17 cellular contexts compared by ENCODE assay signal in the genomic region with DNA sequence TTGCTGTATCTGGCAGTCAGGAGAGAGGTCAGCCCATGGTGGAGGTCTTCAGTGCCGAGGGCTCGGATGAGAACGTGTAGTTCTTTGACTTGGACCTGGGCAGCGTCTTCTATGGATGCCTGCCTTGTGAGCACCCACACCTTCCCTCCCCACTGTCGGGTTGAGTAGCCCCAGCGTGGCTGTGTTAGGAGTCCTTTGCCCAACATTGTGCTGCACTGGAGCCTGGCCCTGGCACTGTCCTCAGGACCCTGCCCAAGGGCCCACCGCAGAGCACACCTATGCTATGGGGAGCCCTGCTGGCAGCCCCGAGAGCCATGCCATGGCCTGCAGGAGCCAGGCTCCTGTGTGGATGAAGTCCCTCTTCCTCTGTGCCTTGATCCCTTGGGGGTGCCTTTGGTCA. TPM values are rescaled to one million over a fixed set of nuclear protein-coding genes. Genes with fewer than 3 reads are reported as not detected.
DNase-seq lines count a peak whose midpoint lies in the region; ATAC-seq and TF ChIP-seq lines count a peak whose summit lies in the region.
"Had no signal": no experiment of that assay in that cellular context is flagged by ENCODE, and none has a peak within 500 bp of the region (broad histone marks: within the 10 kb centered on the region; RNA-seq: fewer than 3 reads in every experiment).

No MANE protein-coding gene starts in this region.

- ATAC-seq in WTC11: no peak
- no peak for ATAC-seq in stimulated activated effector memory CD8-positive, alpha-beta T cell treated with anti-CD3 and anti-CD28 coated beads, Interleukin-12 subunit alpha, Interleukin-12 subunit beta, amount 100 ng/mL, for 72 hours
- ATAC-seq in HG02759 (IDR thresholded peaks at IDR 0.05; ENCODE audit: unreplicated experiment): no peak
- no peak for ATAC-seq in HG02870 (IDR thresholded peaks at IDR 0.05; ENCODE audit: unreplicated experiment)

- CTCF ChIA-PET in WTC11 (lab: Charles Lee): no interaction called here

- H3K27ac Mint-ChIP-seq in WTC11 (peak overlapping the region; percentile 88), endodermal cell (no peak overlapping the region)
- peak overlapping the region; percentile 6 for H3K27ac Mint-ChIP-seq in stimulated activated effector memory CD8-positive, alpha-beta T cell treated with anti-CD3 and anti-CD28 coated beads, Interleukin-12 subunit alpha, Interleukin-12 subunit beta, amount 100 ng/mL, for 72 hours

- H3K36me3 Mint-ChIP-seq in WTC11 (peaks cover 11% of the 10 kb centered on the region), endodermal cell (ENCODE audit: low read depth) (peaks cover 46% of the 10 kb centered on the region)
- H3K36me3 Mint-ChIP-seq in stimulated activated effector memory CD8-positive, alpha-beta T cell treated with anti-CD3 and anti-CD28 coated beads, Interleukin-12 subunit alpha, Interleukin-12 subunit beta, amount 100 ng/mL, for 72 hours: peaks cover 87% of the 10 kb centered on the region
- H3K36me3 Mint-ChIP-seq: activated naive CD4-positive, alpha-beta T cell treated with anti-CD3 and anti-CD28 coated beads, Interleukin-2, amount 50 U/mL, for 24 hours had no signal

- H3K27ac ChIP-seq in endodermal cell (ENCODE audit: low read depth, low read length): no peak overlapping the region
- H3K27ac ChIP-seq: esophagus squamous epithelium had no signal

- no peaks in the 10 kb centered on the region for H3K27me3 Mint-ChIP-seq in WTC11 (ENCODE audit: low read depth)
- H3K27me3 Mint-ChIP-seq in endodermal cell (ENCODE audit: insufficient read depth): peaks cover 1% of the 10 kb centered on the region
- H3K27me3 Mint-ChIP-seq: activated naive CD4-positive, alpha-beta T cell treated with anti-CD3 and anti-CD28 coated beads, Interleukin-2, amount 50 U/mL, for 24 hours had no signal

- H3K27me3 ChIP-seq in endodermal cell (ENCODE audit: control insufficient read depth, insufficient read depth, low read length, poor library complexity, severe bottlenecking): no peaks in the 10 kb centered on the region
- H3K27me3 ChIP-seq: esophagus squamous epithelium had no signal

- peaks cover 71% of the 10 kb centered on the region for H3K36me3 ChIP-seq in endodermal cell (ENCODE audit: control insufficient read depth, insufficient read depth, low read length)

- WGBS in endodermal cell (ENCODE audit: insufficient coverage in 1 of 2, insufficient read length in 1 of 2), 2 experiments: 92 to 94% methylated on average over 3 to 8 of the region's 8 CpGs

- POLR2A ChIA-PET in WTC11 (lab: Charles Lee): no interaction called here

- no peaks in the 10 kb centered on the region for H3K9me3 Mint-ChIP-seq in WTC11
- H3K9me3 Mint-ChIP-seq in endodermal cell: no peaks in the 10 kb centered on the region
- H3K9me3 Mint-ChIP-seq in stimulated activated effector memory CD8-positive, alpha-beta T cell treated with anti-CD3 and anti-CD28 coated beads, Interleukin-12 subunit alpha, Interleukin-12 subunit beta, amount 100 ng/mL, for 72 hours: no peaks in the 10 kb centered on the region
- H3K9me3 Mint-ChIP-seq: activated naive CD4-positive, alpha-beta T cell treated with anti-CD3 and anti-CD28 coated beads, Interleukin-2, amount 50 U/mL, for 24 hours had no signal

- no peaks in the 10 kb centered on the region for H3K9me3 ChIP-seq in endodermal cell (ENCODE audit: control insufficient read depth, low read length)
- H3K9me3 ChIP-seq: esophagus squamous epithelium had no signal

- H3K4me3 Mint-ChIP-seq in WTC11: no peak overlapping the region
- no peak overlapping the region for H3K4me3 Mint-ChIP-seq in endodermal cell
- H3K4me3 Mint-ChIP-seq in stimulated activated effector memory CD8-positive, alpha-beta T cell treated with anti-CD3 and anti-CD28 coated beads, Interleukin-12 subunit alpha, Interleukin-12 subunit beta, amount 100 ng/mL, for 72 hours: no peak overlapping the region
- H3K4me3 Mint-ChIP-seq: activated naive CD4-positive, alpha-beta T cell treated with anti-CD3 and anti-CD28 coated beads, Interleukin-2, amount 50 U/mL, for 24 hours had no signal

- DNase-seq in activated effector memory CD4-positive, alpha-beta T cell treated with anti-CD3 and anti-CD28 coated beads, Interleukin-2, amount 50 U/mL, for 16 hours: peak; percentile 57
- DNase-seq in activated effector memory CD4-positive, alpha-beta T cell treated with Interleukin-2 at 50 U/mL for 16 hours: no peak
- DNase-seq in WTC11 (ENCODE audit: low spot score) (no peak), endodermal cell (peak; percentile 32), GDM1 (lab: John Stamatoyannopoulos, UW) (no peak)
- no peak for DNase-seq in stimulated activated effector memory CD8-positive, alpha-beta T cell treated with anti-CD3 and anti-CD28 coated beads, Interleukin-12 subunit alpha, Interleukin-12 subunit beta, amount 100 ng/mL, for 72 hours (ENCODE audit: low spot score in 2 of 2)
- DNase-seq: esophagus squamous epithelium; NCI-H345; NK-92 treated with Interleukin-12 subunit alpha and Interleukin-12 subunit beta, amount 100 ng/mL, for 24 hours; stimulated activated CD4-positive, alpha-beta T cell treated with anti-CD3 and anti-CD28 coated beads, Interleukin-15, amount 100 ng/mL, for 24 hours; stimulated activated naive CD4-positive, alpha-beta T cell treated with Interleukin-2 at 50 U/mL for 16 hours had no signal

- H3K4me1 Mint-ChIP-seq in WTC11: peaks cover 73% of the 10 kb centered on the region
- H3K4me1 Mint-ChIP-seq in endodermal cell: peaks cover 29% of the 10 kb centered on the region
- peaks cover 32% of the 10 kb centered on the region for H3K4me1 Mint-ChIP-seq in stimulated activated effector memory CD8-positive, alpha-beta T cell treated with anti-CD3 and anti-CD28 coated beads, Interleukin-12 subunit alpha, Interleukin-12 subunit beta, amount 100 ng/mL, for 72 hours

- no peak for TF ChIP-seq CTCF in WTC11 (IDR thresholded peaks at IDR 0.05)
- no peak for TF ChIP-seq CTCF in endodermal cell (conservative IDR thresholded peaks at IDR 0.05)

- H3K4me1 ChIP-seq in endodermal cell (ENCODE audit: control insufficient read depth, insufficient read depth, low read length): no peaks in the 10 kb centered on the region

- no peak overlapping the region for H3K4me3 ChIP-seq in endodermal cell (ENCODE audit: low read length)
- H3K4me3 ChIP-seq: esophagus squamous epithelium had no signal

- no peak overlapping the region for H3K9ac ChIP-seq in endodermal cell (ENCODE audit: extremely low read depth, low read length, poor library complexity, severe bottlenecking)

TF ChIP-seq in WTC11, 78 proteins besides CTCF, POLR2A, EP300 and RAD21 (continues in another document):
- TF ChIP-seq ZNF317 (CRISPR knock-in tag; IDR thresholded peaks at IDR 0.05; ENCODE audit: borderline replicate concordance, low read depth): no peak
- no peak for TF ChIP-seq NFATC4 (CRISPR knock-in tag; IDR thresholded peaks at IDR 0.05)
- TF ChIP-seq ELF4 (CRISPR knock-in tag; IDR thresholded peaks at IDR 0.05; ENCODE audit: low read depth): no peak
- TF ChIP-seq, protein P1, sequence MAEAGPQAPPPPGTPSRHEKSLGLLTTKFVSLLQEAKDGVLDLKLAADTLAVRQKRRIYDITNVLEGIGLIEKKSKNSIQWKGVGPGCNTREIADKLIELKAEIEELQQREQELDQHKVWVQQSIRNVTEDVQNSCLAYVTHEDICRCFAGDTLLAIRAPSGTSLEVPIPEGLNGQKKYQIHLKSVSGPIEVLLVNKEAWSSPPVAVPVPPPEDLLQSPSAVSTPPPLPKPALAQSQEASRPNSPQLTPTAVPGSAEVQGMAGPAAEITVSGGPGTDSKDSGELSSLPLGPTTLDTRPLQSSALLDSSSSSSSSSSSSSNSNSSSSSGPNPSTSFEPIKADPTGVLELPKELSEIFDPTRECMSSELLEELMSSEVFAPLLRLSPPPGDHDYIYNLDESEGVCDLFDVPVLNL (CRISPR knock-in tag; IDR thresholded peaks at IDR 0.05; ENCODE audit: borderline replicate concordance, low read depth): no peak
- no peak for TF ChIP-seq OVOL2 (CRISPR knock-in tag; IDR thresholded peaks at IDR 0.05; ENCODE audit: borderline replicate concordance)
- no peak for TF ChIP-seq ZNF232 (CRISPR knock-in tag; IDR thresholded peaks at IDR 0.05)
- TF ChIP-seq TEAD1 (CRISPR knock-in tag; IDR thresholded peaks at IDR 0.05): no peak
- TF ChIP-seq, protein P2, sequence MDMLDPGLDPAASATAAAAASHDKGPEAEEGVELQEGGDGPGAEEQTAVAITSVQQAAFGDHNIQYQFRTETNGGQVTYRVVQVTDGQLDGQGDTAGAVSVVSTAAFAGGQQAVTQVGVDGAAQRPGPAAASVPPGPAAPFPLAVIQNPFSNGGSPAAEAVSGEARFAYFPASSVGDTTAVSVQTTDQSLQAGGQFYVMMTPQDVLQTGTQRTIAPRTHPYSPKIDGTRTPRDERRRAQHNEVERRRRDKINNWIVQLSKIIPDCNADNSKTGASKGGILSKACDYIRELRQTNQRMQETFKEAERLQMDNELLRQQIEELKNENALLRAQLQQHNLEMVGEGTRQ (CRISPR knock-in tag; IDR thresholded peaks at IDR 0.05): no peak
- no peak for TF ChIP-seq MXD4 (CRISPR knock-in tag; IDR thresholded peaks at IDR 0.05; ENCODE audit: borderline replicate concordance)
- TF ChIP-seq, protein P3, sequence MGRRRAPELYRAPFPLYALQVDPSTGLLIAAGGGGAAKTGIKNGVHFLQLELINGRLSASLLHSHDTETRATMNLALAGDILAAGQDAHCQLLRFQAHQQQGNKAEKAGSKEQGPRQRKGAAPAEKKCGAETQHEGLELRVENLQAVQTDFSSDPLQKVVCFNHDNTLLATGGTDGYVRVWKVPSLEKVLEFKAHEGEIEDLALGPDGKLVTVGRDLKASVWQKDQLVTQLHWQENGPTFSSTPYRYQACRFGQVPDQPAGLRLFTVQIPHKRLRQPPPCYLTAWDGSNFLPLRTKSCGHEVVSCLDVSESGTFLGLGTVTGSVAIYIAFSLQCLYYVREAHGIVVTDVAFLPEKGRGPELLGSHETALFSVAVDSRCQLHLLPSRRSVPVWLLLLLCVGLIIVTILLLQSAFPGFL (CRISPR knock-in tag; IDR thresholded peaks at IDR 0.05; ENCODE audit: borderline replicate concordance): no peak
- no peak for TF ChIP-seq NR3C1 (CRISPR knock-in tag; conservative IDR thresholded peaks at IDR 0.05; ENCODE audit: low read depth)
- TF ChIP-seq ETV6 (CRISPR knock-in tag; IDR thresholded peaks at IDR 0.05): no peak
- TF ChIP-seq, protein P4, sequence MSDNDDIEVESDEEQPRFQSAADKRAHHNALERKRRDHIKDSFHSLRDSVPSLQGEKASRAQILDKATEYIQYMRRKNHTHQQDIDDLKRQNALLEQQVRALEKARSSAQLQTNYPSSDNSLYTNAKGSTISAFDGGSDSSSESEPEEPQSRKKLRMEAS (CRISPR knock-in tag; IDR thresholded peaks at IDR 0.05): no peak

RNA-seq across cellular contexts. Expression of a gene that starts 26.7 kb away (rescaled TPM):
- total RNA-seq in WTC11 (2021) (179 to 185 TPM (median 181 TPM) in 3 replicates), endodermal cell (100 to 1,000 TPM; 234 to 263 TPM)
- 114 TPM for polyA plus RNA-seq in endodermal cell (2013, experiment 1 of 2)
- 95.7 TPM for polyA plus RNA-seq in endodermal cell (2013, experiment 2 of 2)

RNA-seq across cellular contexts. Expression of a gene that starts 40.6 kb away (rescaled TPM):
- 78.8 to 83.1 TPM (median 81.9 TPM) in 3 replicates for total RNA-seq in WTC11 (2021)
- total RNA-seq in endodermal cell: 100 to 1,000 TPM in 1 of 2 donors, 10 to 100 TPM in 1; 94.8 to 103 TPM
- 84.2 TPM for polyA plus RNA-seq in endodermal cell (2013, experiment 1 of 2)
- 82.6 TPM for polyA plus RNA-seq in endodermal cell (2013, experiment 2 of 2)

RNA-seq across cellular contexts. Expression of a gene that starts 43.6 kb away (rescaled TPM):
- total RNA-seq in WTC11 (2021) (not detected in 3 replicates), endodermal cell (not detected)
- polyA plus RNA-seq in endodermal cell (2013, experiment 1 of 2): not detected
- polyA plus RNA-seq in endodermal cell (2013, experiment 2 of 2): not detected
- total RNA-seq: bronchial epithelial cell, esophagus squamous epithelium, M059J, RPMI7951 had no signal

Comparison
In these comparisons a context has a peak if more than half of its experiments do, and no peak if none do; other contexts are left out.
1. DNase-seq: peak in activated effector memory CD4-positive, alpha-beta T cell treated with anti-CD3 and anti-CD28 coated beads, Interleukin-2, amount 50 U/mL, for 16 hours (single experiment) and endodermal cell (single experiment); none in activated effector memory CD4-positive, alpha-beta T cell treated with Interleukin-2 at 50 U/mL for 16 hours (single experiment), WTC11 (single experiment), stimulated activated effector memory CD8-positive, alpha-beta T cell treated with anti-CD3 and anti-CD28 coated beads, Interleukin-12 subunit alpha, Interleukin-12 subunit beta, amount 100 ng/mL, for 72 hours (0 of 2) and GDM1 (single experiment).